Comparison of ENCODE assay signal across 18 cellular contexts in genomic region chr13:86567119-86567518, GRCh38.
DNase-seq lines count a peak whose midpoint lies in the region; ATAC-seq and TF ChIP-seq lines count a peak whose summit lies in the region.
"Had no signal": no experiment of that assay in that cellular context is flagged by ENCODE, and none has a peak within 500 bp of the region (broad histone marks: within the 10 kb centered on the region; RNA-seq: fewer than 3 reads in every experiment).

No MANE protein-coding gene starts in this region.

- no peaks in the 10 kb centered on the region for H3K4me1 Mint-ChIP-seq in GM23338
- H3K4me1 Mint-ChIP-seq: activated naive CD8-positive, alpha-beta T cell treated with anti-CD3 and anti-CD28 coated beads, Interleukin-2, amount 50 U/mL, for 24 hours had no signal

- no peaks in the 10 kb centered on the region for H3K9me2 ChIP-seq in GM23338 (ENCODE audit: insufficient read depth)

- no peak overlapping the region for H3K4me2 ChIP-seq in GM23338

- no peaks in the 10 kb centered on the region for H4K20me1 ChIP-seq in GM23338 (replicated peaks; ENCODE audit: insufficient read depth)

- H3K36me3 Mint-ChIP-seq in GM23338 (ENCODE audit: low read depth) = no peaks in the 10 kb centered on the region

- H3K27me3 ChIP-seq in BE2C (no peaks in the 10 kb centered on the region), GM23338 (ENCODE audit: insufficient read depth) (no peaks in the 10 kb centered on the region)

- H3K27ac ChIP-seq in GM23338 (ENCODE audit: low read depth) = no peak overlapping the region

- H3K27me3 Mint-ChIP-seq in GM23338 (ENCODE audit: insufficient read depth, low read depth, poor library complexity) = no peaks in the 10 kb centered on the region
- H3K27me3 Mint-ChIP-seq: activated naive CD8-positive, alpha-beta T cell treated with anti-CD3 and anti-CD28 coated beads, Interleukin-2, amount 50 U/mL, for 24 hours had no signal

- TF ChIP-seq CTCF in BE2C (IDR thresholded peaks at IDR 0.05; ENCODE audit: low read depth, low read length) (peak; percentile 47), GM23338 (conservative IDR thresholded peaks at IDR 0.05; ENCODE audit: low read depth in 2 of 2) (peak; percentile 61 to 75), epithelial cell of proximal tubule (conservative IDR thresholded peaks at IDR 0.05; ENCODE audit: low read depth, low read length) (peak; percentile 17)

- no peaks in the 10 kb centered on the region for H3K9me3 Mint-ChIP-seq in GM23338

- no peak overlapping the region for H3K4me3 ChIP-seq in BE2C (ENCODE audit: low read depth, low read length)
- H3K4me3 ChIP-seq in GM23338 = no peak overlapping the region
- no peak overlapping the region for H3K4me3 ChIP-seq in epithelial cell of proximal tubule (ENCODE audit: low read depth, low read length)
- H3K4me3 ChIP-seq: mucosa of descending colon had no signal

- DNase-seq in BE2C = peak; percentile 16
- peak; percentile 58 for DNase-seq in GM23338 (ENCODE audit: low spot score)
- peak; percentile 9 for DNase-seq in OCI-M1 (lab: John Stamatoyannopoulos, UW)
- no peak for DNase-seq in epithelial cell of proximal tubule (ENCODE audit: low read depth)
- no peak for DNase-seq in NCI-H1092 treated with DMSO at 0.1 percent for 48 hours (lab: John Stamatoyannopoulos, UW)
- DNase-seq: activated CD4-positive, alpha-beta T cell treated with anti-CD3 and anti-CD28 coated beads, Interleukin-2, amount 50 U/mL, for 48 hours; activated naive CD8-positive, alpha-beta T cell treated with anti-CD3 and anti-CD28 coated beads, Interleukin-2, amount 50 U/mL, for 24 hours; activated T-cell treated with anti-CD3 and anti-CD28 coated beads, Interleukin-2, amount 50 U/mL, for 48 hours; cerebellar nuclear complex; glutamatergic neuron; Kasumi-1; mucosa of descending colon; NCI-H2081 treated with DMSO at 0.1 percent for 48 hours; SIG-M5; stimulated activated naive CD4-positive, alpha-beta T cell had no signal

- no peaks in the 10 kb centered on the region for H3K79me2 ChIP-seq in GM23338 (replicated peaks; ENCODE audit: insufficient read depth)

- no peak overlapping the region for H2AFZ ChIP-seq in GM23338

- no peaks in the 10 kb centered on the region for H3K36me3 ChIP-seq in BE2C
- H3K36me3 ChIP-seq in GM23338 (ENCODE audit: insufficient read depth) = no peaks in the 10 kb centered on the region

- no peaks in the 10 kb centered on the region for H3K9me3 ChIP-seq in BE2C

- H3K27ac Mint-ChIP-seq in GM23338 = no peak overlapping the region
- H3K27ac Mint-ChIP-seq: activated naive CD8-positive, alpha-beta T cell treated with anti-CD3 and anti-CD28 coated beads, Interleukin-2, amount 50 U/mL, for 24 hours had no signal

- H3K4me3 Mint-ChIP-seq in GM23338 = no peak overlapping the region
- H3K4me3 Mint-ChIP-seq: activated naive CD8-positive, alpha-beta T cell treated with anti-CD3 and anti-CD28 coated beads, Interleukin-2, amount 50 U/mL, for 24 hours had no signal

- ATAC-seq in GM23338 = peak; percentile 67; the same call in 2 of the 3 replicates
- ATAC-seq in GM21529 (IDR thresholded peaks at IDR 0.05; ENCODE audit: unreplicated experiment) = no peak
- ATAC-seq in HG02588 (IDR thresholded peaks at IDR 0.05; ENCODE audit: unreplicated experiment) = no peak
- no peak for ATAC-seq in HG03442 (IDR thresholded peaks at IDR 0.05; ENCODE audit: unreplicated experiment)
- ATAC-seq: activated naive CD8-positive, alpha-beta T cell treated with anti-CD3 and anti-CD28 coated beads, Interleukin-2, amount 50 U/mL, for 24 hours; mucosa of descending colon had no signal

- H3K4me1 ChIP-seq in BE2C (no peaks in the 10 kb centered on the region; the same call in 1 of the 2 replicates), GM23338 (ENCODE audit: insufficient read depth) (no peaks in the 10 kb centered on the region)

- H3F3A ChIP-seq in GM23338 (replicated peaks; ENCODE audit: low read depth) = no peaks in the 10 kb centered on the region

TF ChIP-seq in GM23338, 12 proteins besides CTCF, POLR2A, EP300 and RAD21 (continues in another document):
- TF ChIP-seq CREB1 (CRISPR knock-in tag; IDR thresholded peaks at IDR 0.05; ENCODE audit: low read depth) = no peak
- TF ChIP-seq ZNF114 (CRISPR knock-in tag; IDR thresholded peaks at IDR 0.05) = no peak
- no peak for TF ChIP-seq POLR2AphosphoS5 (IDR thresholded peaks at IDR 0.05; ENCODE audit: low read depth)
- TF ChIP-seq ZNF462 (CRISPR knock-in tag; IDR thresholded peaks at IDR 0.05) = no peak
- TF ChIP-seq STAT1 (IDR thresholded peaks at IDR 0.05; ENCODE audit: unreplicated experiment) = no peak
- TF ChIP-seq NANOG (IDR thresholded peaks at IDR 0.05; ENCODE audit: borderline replicate concordance) = no peak
- TF ChIP-seq, protein P1, sequence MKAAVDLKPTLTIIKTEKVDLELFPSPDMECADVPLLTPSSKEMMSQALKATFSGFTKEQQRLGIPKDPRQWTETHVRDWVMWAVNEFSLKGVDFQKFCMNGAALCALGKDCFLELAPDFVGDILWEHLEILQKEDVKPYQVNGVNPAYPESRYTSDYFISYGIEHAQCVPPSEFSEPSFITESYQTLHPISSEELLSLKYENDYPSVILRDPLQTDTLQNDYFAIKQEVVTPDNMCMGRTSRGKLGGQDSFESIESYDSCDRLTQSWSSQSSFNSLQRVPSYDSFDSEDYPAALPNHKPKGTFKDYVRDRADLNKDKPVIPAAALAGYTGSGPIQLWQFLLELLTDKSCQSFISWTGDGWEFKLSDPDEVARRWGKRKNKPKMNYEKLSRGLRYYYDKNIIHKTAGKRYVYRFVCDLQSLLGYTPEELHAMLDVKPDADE (IDR thresholded peaks at IDR 0.05) = no peak
- TF ChIP-seq EZH2phosphoT487 (IDR thresholded peaks at IDR 0.05; ENCODE audit: unreplicated experiment) = no peak
- no peak for TF ChIP-seq ZNF331 (CRISPR knock-in tag; IDR thresholded peaks at IDR 0.05; ENCODE audit: low read depth)

Comparison
In these comparisons a context has a peak if more than half of its experiments do, and no peak if none do; other contexts are left out.
1. DNase-seq: peak in BE2C (single experiment), GM23338 (single experiment) and OCI-M1 (single experiment); none in epithelial cell of proximal tubule (single experiment) and NCI-H1092 treated with DMSO at 0.1 percent for 48 hours (single experiment).
2. CTCF ChIP-seq: peak in every context shown above with its lines; median percentile 68 in GM23338; 47 in BE2C; 17 in epithelial cell of proximal tubule.